13 cellular contexts compared by ENCODE assay signal in the genomic region with DNA sequence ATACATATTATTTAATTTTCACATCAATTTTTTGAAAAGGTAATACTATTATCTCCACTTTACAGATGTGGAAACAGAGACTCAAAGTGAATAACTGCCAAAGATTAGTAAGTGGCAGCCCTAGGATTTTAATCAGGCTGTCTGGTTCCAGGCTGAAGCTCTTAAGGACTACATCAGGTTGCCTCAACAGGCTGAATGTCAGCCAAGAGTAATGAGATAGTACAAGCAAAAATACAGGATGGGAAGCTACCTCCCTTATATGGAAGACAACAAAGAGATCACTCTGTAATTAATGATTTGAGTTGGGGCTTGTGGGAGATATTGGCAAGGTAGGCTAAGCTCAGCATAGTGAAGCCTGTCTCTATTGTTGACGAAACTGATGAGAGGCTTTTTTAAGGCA.
"Had no signal": no experiment of that assay in that cellular context is flagged by ENCODE, and none has a peak within 500 bp of the region (broad histone marks: within the 10 kb centered on the region; RNA-seq: fewer than 3 reads in every experiment).

No MANE protein-coding gene starts in this region.

- DNase-seq: activated CD4-positive, alpha-beta T cell treated with anti-CD3 and anti-CD28 coated beads, Interleukin-2, amount 10 ng/mL, durations not matched to agents 7 days and 5 days; activated CD4-positive, CD25-positive, alpha-beta regulatory T cell; activated CD8-positive, alpha-beta memory T cell treated with anti-CD3 and anti-CD28 coated beads for 24 hours; activated naive CD4-positive, alpha-beta T cell treated with anti-CD3 and anti-CD28 coated beads for 36 hours; colonic mucosa; effector CD4-positive, alpha-beta T cell; heart right ventricle; nephron progenitor cell; stimulated activated CD4-positive, alpha-beta T cell treated with anti-CD3 and anti-CD28 coated beads, Interleukin-4, amount 100 ng/mL, for 24 hours; testis; upper lobe of right lung had no signal

- H3K27ac ChIP-seq: cardiac muscle cell, colonic mucosa, heart right ventricle, testis, upper lobe of right lung had no signal

- H3K27me3 ChIP-seq: cardiac muscle cell, colonic mucosa, heart right ventricle, testis, upper lobe of right lung had no signal

- H3K4me3 ChIP-seq: cardiac muscle cell, colonic mucosa, heart right ventricle, testis, upper lobe of right lung had no signal

- ATAC-seq: heart right ventricle, left lobe of liver, upper lobe of right lung had no signal

- H3K36me3 ChIP-seq: cardiac muscle cell, colonic mucosa, heart right ventricle, upper lobe of right lung had no signal

- H3K4me1 ChIP-seq: colonic mucosa, heart right ventricle, testis, upper lobe of right lung had no signal

- H3K9me3 ChIP-seq: colonic mucosa, heart right ventricle, testis, upper lobe of right lung had no signal
